ENCODE assay signal across 18 cellular contexts in the genomic region with DNA sequence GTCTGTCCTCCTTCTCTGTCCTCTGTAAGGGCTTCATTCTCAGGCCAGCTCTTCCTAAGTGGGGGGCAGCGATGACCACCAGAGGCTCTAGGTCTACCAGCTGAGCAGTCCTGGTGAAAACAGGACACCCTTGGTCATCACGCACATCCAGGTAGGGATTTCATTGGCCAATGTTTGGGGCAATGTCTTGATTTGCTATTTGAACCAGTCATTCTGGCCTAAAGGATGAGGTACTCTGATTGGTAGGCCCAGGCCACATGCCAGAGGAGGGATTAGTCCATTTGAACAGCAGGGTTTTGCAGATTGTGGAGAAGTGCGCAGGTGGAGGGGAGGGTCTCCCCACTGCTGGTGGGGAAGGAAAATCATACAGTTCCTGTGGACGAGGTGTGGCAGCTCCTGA.
"Had no signal": no experiment of that assay in that cellular context is flagged by ENCODE, and none has a peak within 500 bp of the region (broad histone marks: within the 10 kb centered on the region; RNA-seq: fewer than 3 reads in every experiment).

No MANE protein-coding gene starts in this region.

- H3K27ac ChIP-seq: coronary artery, foreskin keratinocyte, suprapubic skin, thyroid gland, uterus had no signal

- H3K4me1 ChIP-seq: uterus had no signal

- H3K9me3 ChIP-seq: suprapubic skin, thyroid gland, uterus had no signal

- ATAC-seq: foreskin keratinocyte; left cardiac atrium; naive thymus-derived CD8-positive, alpha-beta T cell; stimulated activated effector memory CD8-positive, alpha-beta T cell treated with anti-CD3 and anti-CD28 coated beads, Interleukin-12 subunit alpha, Interleukin-12 subunit beta, amount 100 ng/mL, for 72 hours; stimulated activated naive CD8-positive, alpha-beta T cell treated with anti-CD3 and anti-CD28 coated beads, Interleukin-15, Interleukin-2, amounts not matched to agents 100 U/mL and 50 U/mL, for 24 hours had no signal

- H3K4me3 ChIP-seq: coronary artery, smooth muscle cell, suprapubic skin, thyroid gland, uterus had no signal

- DNase-seq: effector CD4-positive, alpha-beta T cell; endodermal cell; erythroblast; foreskin keratinocyte; immature natural killer cell; stimulated activated CD4-positive, alpha-beta T cell treated with anti-CD3 and anti-CD28 coated beads, Interleukin-2, amount 100 ng/mL, for 48 hours; stimulated activated CD8-positive, alpha-beta memory T cell treated with anti-CD3 and anti-CD28 coated beads, Interleukin-4, amount 100 ng/mL, for 48 hours; stimulated activated naive CD8-positive, alpha-beta T cell treated with anti-CD3 and anti-CD28 coated beads, Interleukin-15, Interleukin-2, amounts not matched to agents 100 U/mL and 50 U/mL, for 24 hours; thyroid gland; uterus had no signal

- FAIRE-seq: endothelial cell of umbilical vein, keratinocyte had no signal

- H3K36me3 ChIP-seq: suprapubic skin, thyroid gland, uterus had no signal

- H3K27me3 ChIP-seq: foreskin keratinocyte, suprapubic skin, thyroid gland, uterus had no signal

- H3K4me2 ChIP-seq: smooth muscle cell had no signal
